ENCODE assay signal across 19 cellular contexts in the genomic region with DNA sequence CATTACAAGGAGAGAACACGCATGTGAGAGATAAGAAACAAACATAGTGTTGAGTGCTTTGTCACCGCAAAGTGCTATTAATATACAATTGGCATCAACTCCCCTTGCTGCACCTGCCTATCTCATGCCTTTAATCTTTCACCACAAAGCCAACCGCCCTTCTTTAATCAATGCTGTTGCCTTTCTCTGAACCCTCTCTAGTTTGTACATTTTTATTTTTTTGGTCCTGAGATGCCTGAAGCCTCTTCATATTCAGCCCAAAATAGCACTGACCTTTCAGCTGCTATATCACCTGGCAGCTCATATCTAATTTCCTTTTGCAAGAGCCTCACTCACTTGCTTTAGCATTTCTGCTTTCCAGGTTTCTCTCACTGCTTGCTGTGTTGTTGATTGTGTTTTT.
DNase-seq lines count a peak whose midpoint lies in the region; ATAC-seq, FAIRE-seq and TF ChIP-seq lines count a peak whose summit lies in the region.
"Had no signal": no experiment of that assay in that cellular context is flagged by ENCODE, and none has a peak within 500 bp of the region (broad histone marks: within the 10 kb centered on the region; RNA-seq: fewer than 3 reads in every experiment).

No MANE protein-coding gene starts in this region.

- H3K4me3 ChIP-seq in heart right ventricle: no peak overlapping the region
- H3K4me3 ChIP-seq: colonic mucosa, lower lobe of right lung had no signal

- no peak for TF ChIP-seq CTCF in heart right ventricle (IDR thresholded peaks at IDR 0.05)

- no peak for FAIRE-seq in RCC 7860 (lab: Jason Lieb, UNC)

- intact Hi-C loops in heart right ventricle (cut with DNase I): no loop called here

- H3K27me3 ChIP-seq in heart right ventricle: no peaks in the 10 kb centered on the region
- H3K27me3 ChIP-seq: colonic mucosa had no signal

- H3K36me3 ChIP-seq in heart right ventricle: no peaks in the 10 kb centered on the region
- H3K36me3 ChIP-seq: colonic mucosa, lower lobe of right lung had no signal

- H3K27ac ChIP-seq in heart right ventricle (peak overlapping the region in 2 of 10 donors; percentile 15 to 36), substantia nigra (ENCODE audit: low read depth, low read length, poor library complexity, severe bottlenecking) (no peak overlapping the region)
- H3K27ac ChIP-seq: colonic mucosa, lower lobe of right lung had no signal

- WGBS in heart right ventricle, 2 donors: 49 to 69% methylated on average over 3 of the region's 3 CpGs

- peaks cover 0 to 13% (median 0%) of the 10 kb centered on the region in 11 donors for H3K9me3 ChIP-seq in heart right ventricle
- H3K9me3 ChIP-seq: colonic mucosa, lower lobe of right lung, SK-N-SH had no signal

- H3K4me1 ChIP-seq in heart right ventricle: peaks cover 0 to 28% (median 0%) of the 10 kb centered on the region in 9 donors
- H3K4me1 ChIP-seq: colonic mucosa, lower lobe of right lung had no signal

- ATAC-seq in heart right ventricle (peak in 6 of 8 donors; percentile 45 to 85 (median 62)), HG03095 (IDR thresholded peaks at IDR 0.05; ENCODE audit: unreplicated experiment) (no peak)
- ATAC-seq: activated T-cell treated with anti-CD3 and anti-CD28 coated beads, Interleukin-2, amount 50 U/mL, for 72 hours; lower lobe of right lung; stimulated activated effector memory CD8-positive, alpha-beta T cell treated with anti-CD3 and anti-CD28 coated beads, Interleukin-12 subunit alpha, Interleukin-12 subunit beta, amount 100 ng/mL, for 72 hours had no signal

- DNase-seq in DMS79 (lab: John Stamatoyannopoulos, UW): peak; percentile 91
- peak; percentile 38 to 99 (median 79) for DNase-seq in NCI-H1417 (lab: John Stamatoyannopoulos, UW)
- DNase-seq in NCI-H2196 treated with DMSO at 0.1 percent for 48 hours (lab: John Stamatoyannopoulos, UW; ENCODE audit: unreplicated experiment): peak; percentile 92
- DNase-seq in heart right ventricle: peak in 1 of 2 donors; percentile 5
- DNase-seq in RCC 7860 (ENCODE audit: low spot score): no peak
- no peak for DNase-seq in activated naive CD4-positive, alpha-beta T cell treated with anti-CD3 and anti-CD28 coated beads, Interleukin-2, amount 50 U/mL, for 16 hours
- DNase-seq in substantia nigra (lab: John Stamatoyannopoulos, UW): no peak
- DNase-seq: activated T-cell treated with anti-CD3 and anti-CD28 coated beads, Interleukin-2, amount 50 U/mL, for 72 hours; CD4-positive, alpha-beta memory T cell; colonic mucosa; endodermal cell; head of caudate nucleus; immature natural killer cell; lower lobe of right lung; MV-4-11; NCI-H526 treated with DMSO at 0.1 percent for 48 hours; SK-N-SH had no signal

Comparison
In these comparisons a context has a peak if more than half of its experiments do, and no peak if none do; other contexts are left out.
1. DNase-seq: peak in DMS79 (single experiment), NCI-H1417 (3 of 3) and NCI-H2196 treated with DMSO at 0.1 percent for 48 hours (single experiment); none in RCC 7860 (single experiment), activated naive CD4-positive, alpha-beta T cell treated with anti-CD3 and anti-CD28 coated beads, Interleukin-2, amount 50 U/mL, for 16 hours (single experiment) and substantia nigra (0 of 49).